ENCODE assay signal across 8 cellular contexts in genomic region chr3:148459931-148460513, GRCh38.
A peak's percentile ranks its signal among the peaks of the same experiment; 100 is the strongest.
DNase-seq lines count a peak whose midpoint lies in the region; ATAC-seq and TF ChIP-seq lines count a peak whose summit lies in the region.

No MANE protein-coding gene starts in this region.

- no peaks in the 10 kb centered on the region for H3K9me3 Mint-ChIP-seq in Calu3 (ENCODE audit: low read depth, unreplicated experiment)

- H3K27ac Mint-ChIP-seq in Calu3 (ENCODE audit: unreplicated experiment) = no peak overlapping the region

- intact Hi-C loops in Calu3 (cut with micrococcal nuclease; ENCODE audit: unreplicated experiment) (loop anchor here (1.0 to 10.0 kb wide), 5 partner anchors 81 to 485 kb away; no protein-coding TSS in a partner anchor), adrenal gland (cut with DNase I) (no loop called here)

- H3K27me3 ChIP-seq in adrenal gland = no peaks in the 10 kb centered on the region

- no peak overlapping the region for H3K27ac ChIP-seq in adrenal gland

- peak; percentile 64 for TF ChIP-seq CTCF in Calu3 (IDR thresholded peaks at IDR 0.05; ENCODE audit: unreplicated experiment)
- peak; percentile 26 to 58 (median 52) for TF ChIP-seq CTCF in adrenal gland (IDR thresholded peaks at IDR 0.05)

- H3K4me3 Mint-ChIP-seq in Calu3 (ENCODE audit: low read depth, unreplicated experiment) = no peak overlapping the region

- H3K36me3 Mint-ChIP-seq in Calu3 (ENCODE audit: insufficient read depth, unreplicated experiment) = no peaks in the 10 kb centered on the region

- H3K4me3 ChIP-seq in adrenal gland = no peak overlapping the region

- no peaks in the 10 kb centered on the region for H3K4me1 ChIP-seq in adrenal gland (replicated peaks in 1 of 2)

- no peak for TF ChIP-seq POLR2A in adrenal gland (IDR thresholded peaks at IDR 0.05)

- CTCF ChIA-PET in Calu3 (lab: Charles Lee) = no interaction called here

- H3K4me1 Mint-ChIP-seq in Calu3 (ENCODE audit: low read depth, unreplicated experiment) = no peaks in the 10 kb centered on the region

- H3K27me3 Mint-ChIP-seq in Calu3 (ENCODE audit: unreplicated experiment) = no peaks in the 10 kb centered on the region

- DNase-seq in Calu3 = no peak
- no peak for DNase-seq in adrenal gland
- peak; percentile 9 for DNase-seq in myocyte (ENCODE audit: low read depth)
- DNase-seq in DMS153 (lab: John Stamatoyannopoulos, UW) = no peak
- DNase-seq in NCI-H774 (lab: John Stamatoyannopoulos, UW) = no peak
- no peak for DNase-seq in central memory CD4-positive, alpha-beta T cell

- no TSS peak for BruUV-seq in Calu3 (replicated peaks; lab: Mats Ljungman, UMichigan)

- peak; percentile 51 for ATAC-seq in HG03354 (IDR thresholded peaks at IDR 0.05; ENCODE audit: poor library complexity, severe bottlenecking, unreplicated experiment)
- no peak for ATAC-seq in GM18858 (IDR thresholded peaks at IDR 0.05; ENCODE audit: unreplicated experiment)

- no peaks in the 10 kb centered on the region for H3K9me3 ChIP-seq in adrenal gland (replicated peaks in 1 of 3)

- WGBS in adrenal gland, 4 donors = 65 to 91% (median 76%) methylated on average over 1 of the region's 1 CpG

- H3K36me3 ChIP-seq in adrenal gland (replicated peaks in 1 of 2) = no peaks in the 10 kb centered on the region
